ENCODE assay signal across 18 cellular contexts in genomic region chr2:179622122-179622521, GRCh38.
DNase-seq lines count a peak whose midpoint lies in the region; ATAC-seq and TF ChIP-seq lines count a peak whose summit lies in the region.
"Had no signal": no experiment of that assay in that cellular context is flagged by ENCODE, and none has a peak within 500 bp of the region (broad histone marks: within the 10 kb centered on the region; RNA-seq: fewer than 3 reads in every experiment).

No MANE protein-coding gene starts in this region.

- no peak overlapping the region for H3K4me3 Mint-ChIP-seq in nephron progenitor cell

- H3F3A ChIP-seq in SK-N-SH (replicated peaks; ENCODE audit: insufficient read depth), result peaks cover 8% of the 10 kb centered on the region

- H3K9me3 ChIP-seq in SK-N-SH (no peaks in the 10 kb centered on the region), esophagus squamous epithelium (no peaks in the 10 kb centered on the region)
- H3K9me3 ChIP-seq: A549 had no signal

- no peaks in the 10 kb centered on the region for H4K20me1 ChIP-seq in SK-N-SH (ENCODE audit: insufficient read depth)

- no peaks in the 10 kb centered on the region for H3K79me2 ChIP-seq in SK-N-SH (ENCODE audit: insufficient read depth)

- 0 out of 2 replicates have a peak overlapping the region, but pooled peaks have one; percentile 40 for H2AFZ ChIP-seq in SK-N-SH (ENCODE audit: low read depth)

- H3K4me1 ChIP-seq in SK-N-SH (ENCODE audit: control insufficient read depth in 1 of 2, insufficient read depth in 2 of 2, low read depth in 1 of 2, low read length in 1 of 2), result peaks cover 0 to 7% of the 10 kb centered on the region in 2 experiments; a peak in 1 of 4 replicates
- H3K4me1 ChIP-seq in esophagus squamous epithelium, result no peaks in the 10 kb centered on the region
- H3K4me1 ChIP-seq: A549 had no signal

- no peaks in the 10 kb centered on the region for H3K4me1 Mint-ChIP-seq in nephron progenitor cell

- no peak overlapping the region for H3K9ac ChIP-seq in SK-N-SH

- H3K27me3 ChIP-seq in SK-N-SH (ENCODE audit: insufficient read depth), result no peaks in the 10 kb centered on the region
- H3K27me3 ChIP-seq in esophagus squamous epithelium, result no peaks in the 10 kb centered on the region

- H3K4me3 ChIP-seq in SK-N-SH (ENCODE audit: low read depth in 2 of 2, low read length in 1 of 2) (no peak overlapping the region), esophagus squamous epithelium (no peak overlapping the region)
- H3K4me3 ChIP-seq: A549, K562 had no signal

- 0 out of 2 replicates have a peak overlapping the region, but pooled peaks have one; percentile 38 for H3K4me2 ChIP-seq in SK-N-SH
- H3K4me2 ChIP-seq: A549 had no signal

- no peak for TF ChIP-seq RAD21 in SK-N-SH (IDR thresholded peaks at IDR 0.05; ENCODE audit: low read length)

- ATAC-seq in GM19328 (IDR thresholded peaks at IDR 0.05; ENCODE audit: unreplicated experiment), result no peak
- ATAC-seq: A549, HCT116, K562, Panc1 had no signal

- POLR2A ChIA-PET in SK-N-SH (lab: Yijun Ruan, JAX), result no interaction called here

- 8% methylated on average over 1 of the region's 1 CpG for WGBS in SK-N-SH (ENCODE audit: low lambda C conversion rate)
- WGBS in esophagus squamous epithelium, 2 donors, result 8 to 9% methylated on average over 1 of the region's 1 CpG

- no peaks in the 10 kb centered on the region for H3K36me3 Mint-ChIP-seq in nephron progenitor cell (ENCODE audit: low read depth)

- DNase-seq in HCEC 1CT (peak; percentile 55), SK-N-SH (no peak), kidney tubule cell (ENCODE audit: low spot score) (peak; percentile 70), nephron progenitor cell (no peak), GM20000 (ENCODE audit: low spot score) (no peak), esophagus squamous epithelium (lab: John Stamatoyannopoulos, UW) (no peak)
- DNase-seq: DMS 273 treated with DMSO at 0.1 percent for 48 hours, NCI-H1436 treated with DMSO at 0.1 percent for 48 hours, NCI-H2081, NCI-H774, SHP77 treated with DMSO at 0.1 percent for 48 hours had no signal

- H3K9me2 ChIP-seq in SK-N-SH, result no peaks in the 10 kb centered on the region

- H3K27ac ChIP-seq in 22Rv1, result peak overlapping the region; percentile 82
- H3K27ac ChIP-seq in SK-N-SH (ENCODE audit: low read depth in 2 of 2, low read length in 1 of 2), result peak overlapping the region in 1 of 2 experiments; percentile 25; a peak in 1 of 4 replicates
- H3K27ac ChIP-seq in esophagus squamous epithelium, result no peak overlapping the region
- H3K27ac ChIP-seq: A549, C4-2B had no signal

- no peaks in the 10 kb centered on the region for H3K27me3 Mint-ChIP-seq in nephron progenitor cell (ENCODE audit: low read depth, poor library complexity)

- H3K27ac Mint-ChIP-seq in nephron progenitor cell, result no peak overlapping the region

- peaks cover 6% of the 10 kb centered on the region for H3K9me3 Mint-ChIP-seq in nephron progenitor cell

- H3K36me3 ChIP-seq in SK-N-SH (replicated peaks in 1 of 2; ENCODE audit: control insufficient read depth in 1 of 2, insufficient read depth in 2 of 2, low read length in 1 of 2), result no peaks in the 10 kb centered on the region
- no peaks in the 10 kb centered on the region for H3K36me3 ChIP-seq in esophagus squamous epithelium

- intact Hi-C loops in esophagus squamous epithelium (cut with DNase I), result no loop called here

- TF ChIP-seq EP300 in SK-N-SH (IDR thresholded peaks at IDR 0.05; ENCODE audit: borderline replicate concordance in 1 of 2, low read depth in 1 of 2, low read length in 1 of 2), result no peak

- no peak for TF ChIP-seq CTCF in 22Rv1 (IDR thresholded peaks at IDR 0.05)
- no peak for TF ChIP-seq CTCF in SK-N-SH (IDR thresholded peaks at IDR 0.05)
- TF ChIP-seq CTCF in nephron progenitor cell (IDR thresholded peaks at IDR 0.05), result no peak
- no peak for TF ChIP-seq CTCF in GM20000 (IDR thresholded peaks at IDR 0.05; ENCODE audit: extremely low read depth, missing control alignments)
- no peak for TF ChIP-seq CTCF in esophagus squamous epithelium (IDR thresholded peaks at IDR 0.05)

- CTCF ChIA-PET in SK-N-SH (lab: Yijun Ruan, JAX), result interaction anchor here (0.8 kb wide), 1 partner anchor 9 kb away, joined by 3 read pairs; no protein-coding TSS in a partner anchor

- no peak for TF ChIP-seq POLR2A in esophagus squamous epithelium (IDR thresholded peaks at IDR 0.05)

TF ChIP-seq in SK-N-SH, 30 proteins besides CTCF, POLR2A, EP300 and RAD21:
- TF ChIP-seq MEF2A (IDR thresholded peaks at IDR 0.05; ENCODE audit: borderline replicate concordance, low read depth), result peak; percentile 19; the same call in 1 of the 2 replicates
- TF ChIP-seq, protein P1, sequence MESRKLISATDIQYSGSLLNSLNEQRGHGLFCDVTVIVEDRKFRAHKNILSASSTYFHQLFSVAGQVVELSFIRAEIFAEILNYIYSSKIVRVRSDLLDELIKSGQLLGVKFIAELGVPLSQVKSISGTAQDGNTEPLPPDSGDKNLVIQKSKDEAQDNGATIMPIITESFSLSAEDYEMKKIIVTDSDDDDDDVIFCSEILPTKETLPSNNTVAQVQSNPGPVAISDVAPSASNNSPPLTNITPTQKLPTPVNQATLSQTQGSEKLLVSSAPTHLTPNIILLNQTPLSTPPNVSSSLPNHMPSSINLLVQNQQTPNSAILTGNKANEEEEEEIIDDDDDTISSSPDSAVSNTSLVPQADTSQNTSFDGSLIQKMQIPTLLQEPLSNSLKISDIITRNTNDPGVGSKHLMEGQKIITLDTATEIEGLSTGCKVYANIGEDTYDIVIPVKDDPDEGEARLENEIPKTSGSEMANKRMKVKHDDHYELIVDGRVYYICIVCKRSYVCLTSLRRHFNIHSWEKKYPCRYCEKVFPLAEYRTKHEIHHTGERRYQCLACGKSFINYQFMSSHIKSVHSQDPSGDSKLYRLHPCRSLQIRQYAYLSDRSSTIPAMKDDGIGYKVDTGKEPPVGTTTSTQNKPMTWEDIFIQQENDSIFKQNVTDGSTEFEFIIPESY (IDR thresholded peaks at IDR 0.05; ENCODE audit: borderline replicate concordance, low read depth), result no peak

Comparison
In these comparisons a context has a peak if more than half of its experiments do, and no peak if none do; other contexts are left out.
1. DNase-seq: peak in HCEC 1CT (single experiment) and kidney tubule cell (single experiment); none in SK-N-SH (single experiment), nephron progenitor cell (single experiment), GM20000 (single experiment) and esophagus squamous epithelium (single experiment).